Comparison of ENCODE assay signal across 8 cellular contexts in genomic region chr7:159306012-159306411, GRCh38.
"Had no signal": no experiment of that assay in that cellular context is flagged by ENCODE, and none has a peak within 500 bp of the region (broad histone marks: within the 10 kb centered on the region; RNA-seq: fewer than 3 reads in every experiment).

No MANE protein-coding gene starts in this region.

- DNase-seq: GDM1, GF-D8 had no signal

- H3K4me3 ChIP-seq: GM12878 had no signal

- FAIRE-seq: G401.6, GM12878, GM12891, GM12892, GM18507, GM19239 had no signal

- ATAC-seq: GM12878 had no signal
